In genomic region chr22:39021552-39022250, GRCh38 we compare ENCODE assay signal across 2 cellular contexts.
TF ChIP-seq lines count a peak whose summit lies in the region.

No MANE protein-coding gene starts in this region.

TF ChIP-seq in HEK293, 187 proteins besides CTCF, POLR2A, EP300 and RAD21:
- TF ChIP-seq TSHZ1 (tag by site-specific recombination; IDR thresholded peaks at IDR 0.05; ENCODE audit: borderline replicate concordance) (no peak), ZNF391 (tag by site-specific recombination; IDR thresholded peaks at IDR 0.05; ENCODE audit: borderline replicate concordance, low read depth) (no peak), ZIC2 (tag by site-specific recombination; IDR thresholded peaks at IDR 0.05) (peak; percentile 54)

TF ChIP-seq in liver, 16 proteins besides CTCF, POLR2A, EP300 and RAD21 (continued from another document):
- TF ChIP-seq EGR1 (IDR thresholded peaks at IDR 0.05; ENCODE audit: low read depth in 2 of 2) (no peak), FOXA1 (IDR thresholded peaks at IDR 0.05) (no peak), HNF4G (IDR thresholded peaks at IDR 0.05) (no peak), TAF1 (conservative IDR thresholded peaks at IDR 0.05) (no peak), JUND (IDR thresholded peaks at IDR 0.05) (no peak), REST (IDR thresholded peaks at IDR 0.05) (no peak), HNF4A (conservative IDR thresholded peaks at IDR 0.05) (no peak), NR2F2 (IDR thresholded peaks at IDR 0.05) (no peak)
